17 cellular contexts compared by ENCODE assay signal in the genomic region with DNA sequence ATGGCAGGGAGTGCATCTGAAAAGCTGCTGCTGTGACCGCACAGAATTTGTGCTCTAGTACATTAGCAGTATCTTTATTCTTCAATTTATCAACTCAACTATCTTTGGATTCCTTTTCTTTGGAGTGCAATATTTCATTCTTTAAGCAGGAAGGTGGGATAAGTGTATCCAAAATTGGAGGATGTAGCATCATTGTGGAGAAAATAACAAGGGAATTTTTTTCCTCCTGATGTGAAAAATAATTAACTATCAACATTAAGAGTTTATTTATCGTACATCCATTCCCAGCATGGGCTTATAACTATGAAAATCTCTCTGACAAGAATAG. TPM values are rescaled to one million over a fixed set of nuclear protein-coding genes. Genes with fewer than 3 reads are reported as not detected.
DNase-seq lines count a peak whose midpoint lies in the region; ATAC-seq, FAIRE-seq and TF ChIP-seq lines count a peak whose summit lies in the region.
"Had no signal": no experiment of that assay in that cellular context is flagged by ENCODE, and none has a peak within 500 bp of the region (broad histone marks: within the 10 kb centered on the region; RNA-seq: fewer than 3 reads in every experiment).

No MANE protein-coding gene starts in this region.

- ATAC-seq in right cardiac atrium (no peak), Right ventricle myocardium superior (ENCODE audit: poor library complexity) (no peak), GM21381 (IDR thresholded peaks at IDR 0.05; ENCODE audit: unreplicated experiment) (no peak)
- no peak for ATAC-seq in stimulated activated naive B cell treated with anti-CD40 and anti-IgM and Interleukin-4, amounts not matched to agents 10 μg/mL and 1 μg/mL and 100 μg/mL, for 72 hours (replicated peaks)

- no peak for TF ChIP-seq POLR2A in endothelial cell of umbilical vein (IDR thresholded peaks at IDR 0.05; ENCODE audit: low read depth, low read length)

- H3K79me2 ChIP-seq in endothelial cell of umbilical vein (ENCODE audit: control insufficient read depth, insufficient read depth, low read length), result no peaks in the 10 kb centered on the region

- H3K9me1 ChIP-seq in endothelial cell of umbilical vein (replicated peaks; ENCODE audit: control insufficient read depth, extremely low read depth, insufficient read depth, low read length), result no peaks in the 10 kb centered on the region

- H3K4me1 ChIP-seq in right cardiac atrium (ENCODE audit: control insufficient read depth, insufficient read depth, low read length) (no peaks in the 10 kb centered on the region), endothelial cell of umbilical vein (ENCODE audit: control insufficient read depth, extremely low read depth, insufficient read depth, low read length) (no peaks in the 10 kb centered on the region)
- H3K4me1 ChIP-seq: SJCRH30 had no signal

- H3K4me3 ChIP-seq in right cardiac atrium (ENCODE audit: low read length) (peak overlapping the region; percentile 50), endothelial cell of umbilical vein (replicated peaks in 1 of 3; ENCODE audit: insufficient read depth in 1 of 3, low read depth in 1 of 3, low read length in 3 of 3) (no peak overlapping the region)
- H3K4me3 ChIP-seq: SJCRH30 had no signal

- dilution Hi-C loops in endothelial cell of umbilical vein (cut with MboI; ENCODE audit: extremely low pct_ligation_motif_present, low sequenced_read_pairs), result no loop called here

- intact Hi-C loops in right cardiac atrium (cut with DNase I), result loop anchor here in 3 of 4 donors (10.0 kb wide), 1 partner anchor 61 kb away; no protein-coding TSS in a partner anchor
- intact Hi-C loops in Right ventricle myocardium superior (cut with DNase I), result no loop called here
- intact Hi-C loops in endothelial cell of umbilical vein (cut with micrococcal nuclease), result no loop called here

- BruUV-seq in endothelial cell of umbilical vein (replicated peaks; lab: Mats Ljungman, UMichigan), result no TSS peak

- H3K27ac Mint-ChIP-seq in nephron progenitor cell, result no peak overlapping the region
- no peak overlapping the region for H3K27ac Mint-ChIP-seq in stimulated activated naive B cell treated with anti-CD40 and anti-IgM and Interleukin-4, amounts not matched to agents 10 μg/mL and 1 μg/mL and 100 μg/mL, for 72 hours
- H3K27ac Mint-ChIP-seq: activated CD4-positive, alpha-beta memory T cell treated with anti-CD3 and anti-CD28 coated beads for 36 hours had no signal

- no peaks in the 10 kb centered on the region for H3K9me3 ChIP-seq in right cardiac atrium (ENCODE audit: control insufficient read depth, low read length)
- H3K9me3 ChIP-seq in endothelial cell of umbilical vein (replicated peaks; ENCODE audit: control insufficient read depth, insufficient read depth, low read length), result no peaks in the 10 kb centered on the region
- H3K9me3 ChIP-seq: SJCRH30 had no signal

- H3K27ac ChIP-seq in right cardiac atrium (ENCODE audit: low read length), result peak overlapping the region; percentile 56
- no peak overlapping the region for H3K27ac ChIP-seq in endothelial cell of umbilical vein (ENCODE audit: insufficient read depth, low read depth, low read length)
- H3K27ac ChIP-seq: HL-60, KMS-11, SJCRH30 had no signal

- no peaks in the 10 kb centered on the region for H3K27me3 ChIP-seq in right cardiac atrium (ENCODE audit: control insufficient read depth, insufficient read depth)
- no peaks in the 10 kb centered on the region for H3K27me3 ChIP-seq in endothelial cell of umbilical vein (ENCODE audit: control insufficient read depth in 2 of 2, insufficient read depth in 2 of 2, low read length in 2 of 2)
- H3K27me3 ChIP-seq: SJCRH30 had no signal

- no peak overlapping the region for H3K4me2 ChIP-seq in endothelial cell of umbilical vein (ENCODE audit: insufficient read depth, low read length)
- H3K4me2 ChIP-seq: KMS-11 had no signal

- FAIRE-seq in endothelial cell of umbilical vein (lab: Jason Lieb, UNC), result no peak
- FAIRE-seq: GM12892, TTC549 had no signal

- H3K9ac ChIP-seq in endothelial cell of umbilical vein (replicated peaks; ENCODE audit: extremely low read depth, insufficient read depth, low read length), result no peak overlapping the region
- H3K9ac ChIP-seq: KMS-11 had no signal

- 67% methylated on average over 2 of the region's 2 CpGs for WGBS in right cardiac atrium

- peak overlapping the region; percentile 73 for H3K4me3 Mint-ChIP-seq in nephron progenitor cell
- H3K4me3 Mint-ChIP-seq in stimulated activated naive B cell treated with anti-CD40 and anti-IgM and Interleukin-4, amounts not matched to agents 10 μg/mL and 1 μg/mL and 100 μg/mL, for 72 hours, result no peak overlapping the region
- H3K4me3 Mint-ChIP-seq: activated CD4-positive, alpha-beta memory T cell treated with anti-CD3 and anti-CD28 coated beads for 36 hours had no signal

- H3K36me3 ChIP-seq in endothelial cell of umbilical vein (ENCODE audit: control insufficient read depth in 2 of 2, extremely low read depth in 1 of 2, insufficient read depth in 2 of 2, low read length in 2 of 2), result no peaks in the 10 kb centered on the region

- no peaks in the 10 kb centered on the region for H4K20me1 ChIP-seq in endothelial cell of umbilical vein (replicated peaks; ENCODE audit: control insufficient read depth, extremely low read depth, insufficient read depth, low read length)

- POLR2A ChIA-PET in endothelial cell of umbilical vein (lab: Charles Lee), result no interaction called here

- TF ChIP-seq CTCF in endothelial cell of umbilical vein (IDR thresholded peaks at IDR 0.05; ENCODE audit: extremely low read depth in 1 of 2, insufficient read depth in 1 of 2, low read depth in 1 of 2, low read length in 2 of 2) (no peak), nephron progenitor cell (IDR thresholded peaks at IDR 0.05) (no peak)

- H2AFZ ChIP-seq in endothelial cell of umbilical vein (ENCODE audit: low read depth, low read length), result peak overlapping the region; percentile 77

- peaks cover 28% of the 10 kb centered on the region for H3K27me3 Mint-ChIP-seq in nephron progenitor cell (ENCODE audit: low read depth, poor library complexity)
- H3K27me3 Mint-ChIP-seq in stimulated activated naive B cell treated with anti-CD40 and anti-IgM and Interleukin-4, amounts not matched to agents 10 μg/mL and 1 μg/mL and 100 μg/mL, for 72 hours, result no peaks in the 10 kb centered on the region
- H3K27me3 Mint-ChIP-seq: activated CD4-positive, alpha-beta memory T cell treated with anti-CD3 and anti-CD28 coated beads for 36 hours had no signal

- no peak for DNase-seq in right cardiac atrium
- no peak for DNase-seq in Right ventricle myocardium superior
- no peak for DNase-seq in endothelial cell of umbilical vein (ENCODE audit: low read depth, low spot score)
- DNase-seq in nephron progenitor cell, result no peak
- DNase-seq in activated CD8-positive, alpha-beta memory T cell treated with anti-CD3 and anti-CD28 coated beads, Interleukin-2, amount 50 U/mL, for 4 hours, result no peak
- DNase-seq in stimulated activated naive B cell treated with anti-CD40 and anti-IgM and Interleukin-4, amounts not matched to agents 10 μg/mL and 1 μg/mL and 100 μg/mL, for 72 hours, result no peak
- DNase-seq in EL, result no peak
- DNase-seq: activated CD4-positive, alpha-beta memory T cell treated with anti-CD3 and anti-CD28 coated beads for 36 hours; amniotic stem cell; cortex of kidney; NCI-H1417 treated with DMSO at 0.1 percent for 48 hours; SJCRH30 had no signal

- CTCF ChIA-PET in endothelial cell of umbilical vein (lab: Charles Lee), result interaction anchor here (1.4 to 1.9 kb wide), 2 partner anchors 10 to 64 kb away, joined by 6 to 8 read pairs; no protein-coding TSS in a partner anchor

- H3K36me3 Mint-ChIP-seq in nephron progenitor cell (ENCODE audit: low read depth), result no peaks in the 10 kb centered on the region
- H3K36me3 Mint-ChIP-seq in stimulated activated naive B cell treated with anti-CD40 and anti-IgM and Interleukin-4, amounts not matched to agents 10 μg/mL and 1 μg/mL and 100 μg/mL, for 72 hours, result peaks cover 9 to 18% of the 10 kb centered on the region in 2 donors

- no peaks in the 10 kb centered on the region for H3K4me1 Mint-ChIP-seq in nephron progenitor cell
- H3K4me1 Mint-ChIP-seq in stimulated activated naive B cell treated with anti-CD40 and anti-IgM and Interleukin-4, amounts not matched to agents 10 μg/mL and 1 μg/mL and 100 μg/mL, for 72 hours, result no peaks in the 10 kb centered on the region

- no peaks in the 10 kb centered on the region for H3K9me3 Mint-ChIP-seq in nephron progenitor cell
- H3K9me3 Mint-ChIP-seq in stimulated activated naive B cell treated with anti-CD40 and anti-IgM and Interleukin-4, amounts not matched to agents 10 μg/mL and 1 μg/mL and 100 μg/mL, for 72 hours, result no peaks in the 10 kb centered on the region
- H3K9me3 Mint-ChIP-seq: activated CD4-positive, alpha-beta memory T cell treated with anti-CD3 and anti-CD28 coated beads for 36 hours had no signal

TF ChIP-seq in endothelial cell of umbilical vein, 7 proteins besides CTCF, POLR2A, EP300 and RAD21:
- TF ChIP-seq FOS (IDR thresholded peaks at IDR 0.05; ENCODE audit: borderline replicate concordance, insufficient read depth, low read length) (no peak), MYC (IDR thresholded peaks at IDR 0.05; ENCODE audit: low read depth, low read length) (no peak), EZH2 (IDR thresholded peaks at IDR 0.05; ENCODE audit: borderline replicate concordance, low read depth, low read length, severe bottlenecking) (no peak), POLR2AphosphoS5 (IDR thresholded peaks at IDR 0.05; ENCODE audit: insufficient read depth, low read depth, low read length) (no peak), JUN (IDR thresholded peaks at IDR 0.05; ENCODE audit: borderline replicate concordance, insufficient read depth, insufficient read length, low read depth) (no peak), GATA2 (IDR thresholded peaks at IDR 0.05; ENCODE audit: insufficient read depth, insufficient read length, low read depth, low read length) (no peak)
- TF ChIP-seq, protein P1, sequence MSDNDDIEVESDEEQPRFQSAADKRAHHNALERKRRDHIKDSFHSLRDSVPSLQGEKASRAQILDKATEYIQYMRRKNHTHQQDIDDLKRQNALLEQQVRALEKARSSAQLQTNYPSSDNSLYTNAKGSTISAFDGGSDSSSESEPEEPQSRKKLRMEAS (IDR thresholded peaks at IDR 0.05; ENCODE audit: insufficient read depth, insufficient read length), result no peak

RNA-seq across cellular contexts. Expression of gene MAP3K7CL, which starts 25.5 kb away (rescaled TPM):
- total RNA-seq in right cardiac atrium (1 to 10 TPM; 1.8 to 6.0 (median 3.3) TPM), Right ventricle myocardium superior (1.1 TPM), endothelial cell of umbilical vein (8.1 and 10.9 TPM in 2 replicates)
- polyA plus RNA-seq in right cardiac atrium (3.2 TPM), endothelial cell of umbilical vein (4.5 and 6.1 TPM in 2 replicates)
- 7.1 and 7.2 TPM in 2 replicates for polyA plus RNA-seq in endothelial cell of umbilical vein (2011; cell fraction: cytosol; rRNA removed)
- 12.4 and 15.8 TPM in 2 replicates for polyA plus RNA-seq in endothelial cell of umbilical vein (2011; cell fraction: nucleus; rRNA removed)
- 4.9 and 8.3 TPM in 2 replicates for polyA plus RNA-seq in endothelial cell of umbilical vein (2012)
- polyA minus RNA-seq in endothelial cell of umbilical vein, result 9.3 and 14.8 TPM in 2 replicates
- 1.1 TPM for polyA minus RNA-seq in endothelial cell of umbilical vein (2011; cell fraction: cytosol; rRNA and poly(A)+ RNA removed)
- 12.3 and 13.5 TPM in 2 replicates for polyA minus RNA-seq in endothelial cell of umbilical vein (2011; cell fraction: nucleus; rRNA and poly(A)+ RNA removed)

Comparison
In these comparisons a context has a peak if more than half of its experiments do, and no peak if none do; other contexts are left out.
1. intact Hi-C loops: an anchor here in right cardiac atrium (10.0 kb wide); none called in Right ventricle myocardium superior and endothelial cell of umbilical vein.